ENCODE assay signal across 20 cellular contexts in genomic region chr6:24356310-24357035, GRCh38. TPM values are rescaled to one million over a fixed set of nuclear protein-coding genes. Genes with fewer than 3 reads are reported as not detected.
DNase-seq lines count a peak whose midpoint lies in the region; ATAC-seq and TF ChIP-seq lines count a peak whose summit lies in the region.
"Had no signal": no experiment of that assay in that cellular context is flagged by ENCODE, and none has a peak within 500 bp of the region (broad histone marks: within the 10 kb centered on the region; RNA-seq: fewer than 3 reads in every experiment).

No MANE protein-coding gene starts in this region.

- H3K4me1 Mint-ChIP-seq in type B pancreatic cell (ENCODE audit: unreplicated experiment), result peaks cover 11% of the 10 kb centered on the region

- no peak overlapping the region for H2AFZ ChIP-seq in hepatocyte

- no peak overlapping the region for H3K4me2 ChIP-seq in hepatocyte

- H3K27ac ChIP-seq in SK-N-MC (peak overlapping the region; percentile 84), left lung (no peak overlapping the region), hepatocyte (no peak overlapping the region), prostate gland (no peak overlapping the region)

- TF ChIP-seq CTCF in left lung (IDR thresholded peaks at IDR 0.05) (no peak), type B pancreatic cell (conservative IDR thresholded peaks at IDR 0.05) (no peak), hepatocyte (IDR thresholded peaks at IDR 0.05; ENCODE audit: poor library complexity) (no peak), prostate gland (IDR thresholded peaks at IDR 0.05) (no peak)

- no peaks in the 10 kb centered on the region for H3K79me2 ChIP-seq in hepatocyte

- H3K27me3 ChIP-seq in left lung, result peaks cover 5 to 37% of the 10 kb centered on the region in 2 donors
- no peaks in the 10 kb centered on the region for H3K27me3 ChIP-seq in hepatocyte
- no peaks in the 10 kb centered on the region for H3K27me3 ChIP-seq in prostate gland (replicated peaks; ENCODE audit: insufficient read depth)

- H3K9me2 ChIP-seq in hepatocyte (replicated peaks; ENCODE audit: insufficient read depth), result no peaks in the 10 kb centered on the region

- no peaks in the 10 kb centered on the region for H3K36me3 ChIP-seq in SK-N-MC (ENCODE audit: insufficient read depth, low read length)
- no peaks in the 10 kb centered on the region for H3K36me3 ChIP-seq in left lung
- H3K36me3 ChIP-seq in hepatocyte (replicated peaks; ENCODE audit: insufficient read depth, low read depth), result no peaks in the 10 kb centered on the region
- H3K36me3 ChIP-seq in prostate gland, result no peaks in the 10 kb centered on the region
- H3K36me3 ChIP-seq: MG63 had no signal

- peak; percentile 36 for DNase-seq in NCI-H748 (lab: John Stamatoyannopoulos, UW; ENCODE audit: unreplicated experiment)
- no peak for DNase-seq in NCI-H748 treated with DMSO at 0.1 percent for 48 hours (lab: John Stamatoyannopoulos, UW)
- no peak for DNase-seq in SK-N-MC (ENCODE audit: low read depth, low spot score)
- no peak for DNase-seq in left lung
- no peak for DNase-seq in type B pancreatic cell (ENCODE audit: extremely low spot score, unreplicated experiment)
- no peak for DNase-seq in COLO829 (ENCODE audit: low spot score)
- no peak for DNase-seq in hepatocyte (ENCODE audit: low spot score)
- no peak for DNase-seq in prostate gland (ENCODE audit: low spot score)
- DNase-seq: DND-41; endodermal cell; H9; MG63; NCI-H510A; small intestine; stimulated activated naive CD8-positive, alpha-beta T cell treated with anti-CD3 and anti-CD28 coated beads, Interleukin-15, amount 100 ng/mL, for 72 hours; T-helper 1 cell had no signal

- 55% methylated on average over 6 of the region's 6 CpGs for WGBS in hepatocyte (ENCODE audit: low lambda C conversion rate, missing lambda C conversion rate)
- 59% methylated on average over 6 of the region's 6 CpGs for WGBS in prostate gland

- peak overlapping the region; percentile 88 for H3K4me3 Mint-ChIP-seq in type B pancreatic cell

- intact Hi-C loops in left lung (cut with DNase I) (no loop called here), prostate gland (cut with DNase I) (no loop called here)

- no peaks in the 10 kb centered on the region for H3K9me3 Mint-ChIP-seq in type B pancreatic cell
- H3K9me3 Mint-ChIP-seq: activated naive CD4-positive, alpha-beta T cell treated with anti-CD3 and anti-CD28 coated beads, Interleukin-2, amount 50 U/mL, for 72 hours; endodermal cell; stimulated activated naive CD8-positive, alpha-beta T cell treated with anti-CD3 and anti-CD28 coated beads, Interleukin-15, amount 100 ng/mL, for 72 hours had no signal

- no peak for ATAC-seq in left lung
- ATAC-seq: activated naive CD4-positive, alpha-beta T cell treated with anti-CD3 and anti-CD28 coated beads, Interleukin-2, amount 50 U/mL, for 72 hours; Right ventricle myocardium inferior; stimulated activated naive CD8-positive, alpha-beta T cell treated with anti-CD3 and anti-CD28 coated beads, Interleukin-15, amount 100 ng/mL, for 72 hours had no signal

- H4K20me1 ChIP-seq in hepatocyte (ENCODE audit: insufficient read depth, poor library complexity, severe bottlenecking), result no peaks in the 10 kb centered on the region

- no peaks in the 10 kb centered on the region for H3K36me3 Mint-ChIP-seq in type B pancreatic cell
- H3K36me3 Mint-ChIP-seq: activated naive CD4-positive, alpha-beta T cell treated with anti-CD3 and anti-CD28 coated beads, Interleukin-2, amount 50 U/mL, for 72 hours; CD14-positive monocyte had no signal

- no peak overlapping the region for H3K27ac Mint-ChIP-seq in type B pancreatic cell
- H3K27ac Mint-ChIP-seq: activated naive CD4-positive, alpha-beta T cell treated with anti-CD3 and anti-CD28 coated beads, Interleukin-2, amount 50 U/mL, for 72 hours; CD14-positive monocyte; endodermal cell; H9; stimulated activated naive CD8-positive, alpha-beta T cell treated with anti-CD3 and anti-CD28 coated beads, Interleukin-15, amount 100 ng/mL, for 72 hours had no signal

- H3K27me3 Mint-ChIP-seq in type B pancreatic cell, result peaks cover 6% of the 10 kb centered on the region

- no peaks in the 10 kb centered on the region for H3K9me3 ChIP-seq in SK-N-MC (ENCODE audit: low read depth, low read length)
- H3K9me3 ChIP-seq in left lung, result no peaks in the 10 kb centered on the region
- H3K9me3 ChIP-seq in hepatocyte (ENCODE audit: low read depth), result no peaks in the 10 kb centered on the region
- no peaks in the 10 kb centered on the region for H3K9me3 ChIP-seq in prostate gland
- H3K9me3 ChIP-seq: MG63 had no signal

- H3K4me1 ChIP-seq in left lung, result peaks cover 0 to 19% of the 10 kb centered on the region in 2 donors
- no peaks in the 10 kb centered on the region for H3K4me1 ChIP-seq in hepatocyte (ENCODE audit: insufficient read depth)
- peaks cover 4% of the 10 kb centered on the region for H3K4me1 ChIP-seq in prostate gland (replicated peaks)

- peak overlapping the region; percentile 68 for H3K9ac ChIP-seq in SK-N-MC (ENCODE audit: insufficient read length)

- no peak for TF ChIP-seq POLR2A in prostate gland (IDR thresholded peaks at IDR 0.05)

- peak overlapping the region; percentile 81 for H3K4me3 ChIP-seq in SK-N-MC
- H3K4me3 ChIP-seq in left lung, result peak overlapping the region; percentile 23 to 39
- no peak overlapping the region for H3K4me3 ChIP-seq in hepatocyte
- no peak overlapping the region for H3K4me3 ChIP-seq in prostate gland
- H3K4me3 ChIP-seq: MG63 had no signal

RNA-seq across cellular contexts. Expression of gene DCDC2, which starts 1.4 kb away (rescaled TPM):
- total RNA-seq in left lung (1 to 10 TPM; 8.4 to 9.6 TPM), type B pancreatic cell (ENCODE audit: low replicate concordance) (5.5 and 8.7 TPM in 2 replicates), hepatocyte (4.7 and 5.0 TPM in 2 replicates), prostate gland (1 to 10 TPM in 1 of 2 donors, under 1 TPM in 1; 0.34 to 2.5 TPM)
- polyA plus RNA-seq in hepatocyte, result 2.7 and 3.8 TPM in 2 replicates
- total RNA-seq: fibroblast of lung, Right ventricle myocardium inferior had no signal
- polyA plus RNA-seq: CD14-positive monocyte had no signal

RNA-seq across cellular contexts. Expression of gene MRS2, which starts 46.3 kb away (rescaled TPM):
- total RNA-seq in left lung (10 to 100 TPM; 29.7 to 32.6 TPM), type B pancreatic cell (ENCODE audit: low replicate concordance) (32.1 and 43.2 TPM in 2 replicates), hepatocyte (33.7 and 34.1 TPM in 2 replicates), prostate gland (10 to 100 TPM; 27.1 to 27.5 TPM)
- 21.9 and 29.0 TPM in 2 replicates for polyA plus RNA-seq in hepatocyte

Comparison
In these comparisons a context has a peak if more than half of its experiments do, and no peak if none do; other contexts are left out.
1. H3K4me3 ChIP-seq: peak in SK-N-MC (single experiment) and left lung (2 of 2); none in hepatocyte (single experiment) and prostate gland (0 of 2).